Comparison of ENCODE assay signal across 9 cellular contexts in the genomic region with DNA sequence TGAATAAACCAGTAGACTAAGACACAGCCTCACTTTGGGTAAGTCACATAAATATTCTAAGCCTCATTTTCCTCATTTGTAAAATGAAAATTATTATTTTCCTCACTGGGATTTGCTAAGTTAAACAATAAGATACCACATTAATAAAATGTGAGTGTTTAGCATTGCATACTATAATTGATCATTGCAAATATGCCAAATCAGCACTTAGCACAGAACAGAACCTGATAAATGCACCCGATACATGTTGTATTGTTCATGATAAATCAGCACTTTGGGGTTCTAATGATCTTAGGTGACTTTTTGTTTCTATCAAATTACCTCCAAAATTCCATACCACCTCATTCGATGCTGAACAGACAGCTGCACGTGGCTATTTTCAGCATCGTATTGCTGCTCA. TPM values are rescaled to one million over a fixed set of nuclear protein-coding genes. Genes with fewer than 3 reads are reported as not detected.
"Had no signal": no experiment of that assay in that cellular context is flagged by ENCODE, and none has a peak within 500 bp of the region (broad histone marks: within the 10 kb centered on the region; RNA-seq: fewer than 3 reads in every experiment).

No MANE protein-coding gene starts in this region.

- H3K4me3 ChIP-seq: GM12878 had no signal

- FAIRE-seq: G401.6, GM12878, GM12891, GM12892, GM18507, GM19239 had no signal

- ATAC-seq: GM12878 had no signal

- DNase-seq: GDM1, GF-D8 had no signal

RNA-seq across cellular contexts. Expression of a gene that starts 50.2 kb away (rescaled TPM):
- total RNA-seq: G401 had no signal
